28 cellular contexts compared by ENCODE assay signal in genomic region chr22:32596471-32596870, GRCh38.
"Had no signal": no experiment of that assay in that cellular context is flagged by ENCODE, and none has a peak within 500 bp of the region (broad histone marks: within the 10 kb centered on the region; RNA-seq: fewer than 3 reads in every experiment).

No MANE protein-coding gene starts in this region.

- H3K36me3 ChIP-seq: gastroesophageal sphincter, heart left ventricle, lower lobe of right lung, ovary, suprapubic skin, transverse colon, upper lobe of right lung, uterus had no signal

- H2AFZ ChIP-seq: hepatocyte had no signal

- H3K9me3 ChIP-seq: gastroesophageal sphincter, lower lobe of right lung, ovary, suprapubic skin, transverse colon, upper lobe of right lung, uterus had no signal

- ATAC-seq: effector memory CD8-positive, alpha-beta T cell; gastroesophageal sphincter; heart left ventricle; left colon; left ventricle myocardium superior; lower lobe of right lung; naive thymus-derived CD4-positive, alpha-beta T cell; psoas muscle; right cardiac atrium; stimulated activated naive CD8-positive, alpha-beta T cell treated with anti-CD3 and anti-CD28 coated beads, Interleukin-15, amount 100 ng/mL, for 72 hours; upper lobe of right lung had no signal

- H3K79me2 ChIP-seq: hepatocyte had no signal

- DNase-seq: cerebellar nuclear complex; cortex of kidney; effector memory CD8-positive, alpha-beta T cell; foreskin fibroblast; heart left ventricle; left colon; left ventricle myocardium superior; lower lobe of right lung; midbrain; naive thymus-derived CD4-positive, alpha-beta T cell; nucleus accumbens; ovary; posterior cingulate gyrus; psoas muscle; right cardiac atrium; small intestine; stimulated activated CD4-positive, alpha-beta T cell treated with anti-CD3 and anti-CD28 coated beads, Interleukin-12 subunit alpha, Interleukin-12 subunit beta, amount 100 ng/mL, for 4 hours; stimulated activated CD4-positive, alpha-beta T cell treated with anti-CD3 and anti-CD28 coated beads, Interleukin-1b, Interleukin-23, amount 100 ng/mL, for 48 hours; stimulated activated CD4-positive, alpha-beta T cell treated with anti-CD3 and anti-CD28 coated beads, Interleukin-4, amount 100 ng/mL, for 1 hour; stimulated activated CD8-positive, alpha-beta memory T cell treated with anti-CD3 and anti-CD28 coated beads, Interleukin-4, amount 100 ng/mL, for 48 hours; stimulated activated naive CD4-positive, alpha-beta T cell; stimulated activated naive CD8-positive, alpha-beta T cell treated with anti-CD3 and anti-CD28 coated beads, Interleukin-15, amount 100 ng/mL, for 72 hours; transverse colon; upper lobe of right lung; uterus had no signal

- H3K27me3 ChIP-seq: gastroesophageal sphincter, heart left ventricle, hepatocyte, ovary, suprapubic skin, transverse colon, upper lobe of right lung, uterus had no signal

- H3K27ac ChIP-seq: gastroesophageal sphincter, heart left ventricle, hepatocyte, lower lobe of right lung, ovary, psoas muscle, suprapubic skin, transverse colon, upper lobe of right lung, uterus had no signal

- H3K4me2 ChIP-seq: hepatocyte had no signal

- H3K4me3 ChIP-seq: gastroesophageal sphincter, heart left ventricle, hepatocyte, lower lobe of right lung, ovary, psoas muscle, suprapubic skin, transverse colon, upper lobe of right lung, uterus had no signal

- H3K4me1 ChIP-seq: gastroesophageal sphincter, heart left ventricle, lower lobe of right lung, psoas muscle, transverse colon, upper lobe of right lung, uterus had no signal
